In the genomic region with DNA sequence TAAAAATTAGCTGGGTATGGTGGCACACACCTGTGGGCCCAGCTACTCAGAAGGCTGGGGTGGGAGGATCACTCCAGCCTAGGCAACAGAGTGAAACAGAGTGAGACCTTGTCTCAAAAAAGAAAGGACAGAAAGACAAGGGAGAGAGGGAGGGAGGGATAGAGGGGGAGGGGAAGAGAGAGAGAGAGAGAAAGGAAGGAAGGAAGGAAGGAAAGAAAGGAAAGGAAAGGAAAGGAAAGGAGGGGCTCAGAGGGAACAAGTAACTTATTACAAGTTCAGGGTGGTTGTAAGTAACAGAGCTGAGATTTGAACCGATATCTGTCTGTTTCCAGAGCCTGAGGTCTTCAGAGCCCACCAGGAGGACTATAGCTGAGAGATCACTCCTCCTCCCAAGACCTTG, we compare ENCODE assay signal across 17 cellular contexts. TPM values are rescaled to one million over a fixed set of nuclear protein-coding genes. Genes with fewer than 3 reads are reported as not detected.
DNase-seq lines count a peak whose midpoint lies in the region; ATAC-seq and TF ChIP-seq lines count a peak whose summit lies in the region.
"Had no signal": no experiment of that assay in that cellular context is flagged by ENCODE, and none has a peak within 500 bp of the region (broad histone marks: within the 10 kb centered on the region; RNA-seq: fewer than 3 reads in every experiment).

No MANE protein-coding gene starts in this region.

- peak overlapping the region; percentile 97 for H3K27ac ChIP-seq in fibroblast of lung (ENCODE audit: insufficient read depth, low read length)
- peak overlapping the region; percentile 88 to 95 (median 94) for H3K27ac ChIP-seq in sigmoid colon

- peak overlapping the region; percentile 85 for H3K4me2 ChIP-seq in fibroblast of lung (ENCODE audit: extremely low read depth, insufficient read depth, low read length)

- WGBS in sigmoid colon, 2 donors, result 100% methylated on average over 1 of the region's 1 CpG

- TF ChIP-seq CTCF in AG09309 (IDR thresholded peaks at IDR 0.05; ENCODE audit: control insufficient read depth, insufficient read depth, low read depth, low read length, missing control alignments) (no peak), fibroblast of lung (conservative IDR thresholded peaks at IDR 0.05 in 1 of 2, IDR thresholded peaks at IDR 0.05 in 1 of 2; ENCODE audit: low read depth in 1 of 2, low read length in 2 of 2) (no peak), sigmoid colon (IDR thresholded peaks at IDR 0.05) (no peak)

- H3K4me1 ChIP-seq in NT2/D1 (ENCODE audit: insufficient read depth, insufficient read length), result peaks cover 44% of the 10 kb centered on the region
- peaks cover 43% of the 10 kb centered on the region for H3K4me1 ChIP-seq in fibroblast of lung (ENCODE audit: control insufficient read depth, extremely low read depth, insufficient read depth, low read length)
- peaks cover 0 to 53% (median 46%) of the 10 kb centered on the region in 4 donors for H3K4me1 ChIP-seq in sigmoid colon

- TF ChIP-seq POLR2A in sigmoid colon (IDR thresholded peaks at IDR 0.05), result no peak

- no peaks in the 10 kb centered on the region for H3K27me3 ChIP-seq in NT2/D1 (ENCODE audit: insufficient read depth, insufficient read length)
- H3K27me3 ChIP-seq in fibroblast of lung (ENCODE audit: control insufficient read depth, insufficient read depth, low read length), result no peaks in the 10 kb centered on the region
- H3K27me3 ChIP-seq in sigmoid colon, result no peaks in the 10 kb centered on the region

- peaks cover 89% of the 10 kb centered on the region for H3K36me3 ChIP-seq in NT2/D1 (ENCODE audit: insufficient read depth, insufficient read length, low read length)
- peaks cover 20% of the 10 kb centered on the region for H3K36me3 ChIP-seq in fibroblast of lung (ENCODE audit: control insufficient read depth, insufficient read depth, low read length)
- H3K36me3 ChIP-seq in sigmoid colon, result peaks cover 12 to 67% (median 30%) of the 10 kb centered on the region in 4 donors

- no peak for TF ChIP-seq EP300 in sigmoid colon (IDR thresholded peaks at IDR 0.05)

- intact Hi-C loops in sigmoid colon (cut with DNase I), result no loop called here

- peaks cover 65% of the 10 kb centered on the region for H3K79me2 ChIP-seq in fibroblast of lung (ENCODE audit: control insufficient read depth, insufficient read depth, low read length)

- H3K9ac ChIP-seq in NT2/D1 (ENCODE audit: insufficient read length, low read depth), result peak overlapping the region; percentile 21
- H3K9ac ChIP-seq in fibroblast of lung (ENCODE audit: insufficient read depth, low read length), result no peak overlapping the region

- H3K9me3 ChIP-seq in NT2/D1 (ENCODE audit: insufficient read depth, low read length) (no peaks in the 10 kb centered on the region), fibroblast of lung (ENCODE audit: control insufficient read depth, insufficient read depth, low read depth, low read length) (no peaks in the 10 kb centered on the region), sigmoid colon (no peaks in the 10 kb centered on the region)
- H3K9me3 ChIP-seq: thoracic aorta had no signal

- H3K4me3 ChIP-seq in AG09309 (ENCODE audit: control insufficient read depth, low read depth, low read length), result peak overlapping the region; percentile 38
- H3K4me3 ChIP-seq in NT2/D1 (ENCODE audit: insufficient read length, low read depth), result no peak overlapping the region
- H3K4me3 ChIP-seq in fibroblast of lung (replicated peaks in 1 of 4; ENCODE audit: control extremely low read depth in 1 of 4, insufficient read depth in 1 of 4, low read depth in 3 of 4, low read length in 4 of 4), result peak overlapping the region in 2 of 4 experiments; percentile 14 to 47
- no peak overlapping the region for H3K4me3 ChIP-seq in sigmoid colon
- H3K4me3 ChIP-seq: thoracic aorta had no signal

- DNase-seq in AG09309 (ENCODE audit: low read depth) (no peak), NT2/D1 (ENCODE audit: low read depth, low spot score) (no peak), fibroblast of lung (ENCODE audit: low read depth in 2 of 2) (no peak), sigmoid colon (no peak), NCI-H226 (no peak), nucleus accumbens (lab: John Stamatoyannopoulos, UW) (no peak), Kasumi-1 (lab: John Stamatoyannopoulos, UW) (no peak)
- DNase-seq: activated CD8-positive, alpha-beta memory T cell treated with anti-CD3 and anti-CD28 coated beads for 24 hours; activated gamma-delta T cell; C1 segment of cervical spinal cord; effector CD4-positive, alpha-beta T cell; naive thymus-derived CD8-positive, alpha-beta T cell; NCI-H2029 treated with DMSO at 0.1 percent for 48 hours; SIG-M5; stimulated activated CD4-positive, alpha-beta T cell treated with anti-CD3 and anti-CD28 coated beads, Interleukin-12 subunit alpha, Interleukin-12 subunit beta, amount 100 ng/mL, for 4 hours had no signal

- no peak overlapping the region for H2AFZ ChIP-seq in fibroblast of lung (ENCODE audit: low read length)

- ATAC-seq in HG02981 (IDR thresholded peaks at IDR 0.05; ENCODE audit: unreplicated experiment), result no peak
- ATAC-seq: naive thymus-derived CD8-positive, alpha-beta T cell had no signal

- H4K20me1 ChIP-seq in fibroblast of lung (ENCODE audit: control insufficient read depth, extremely low read depth, insufficient read depth, low read length), result no peaks in the 10 kb centered on the region

RNA-seq across cellular contexts. Expression of a gene that starts 8.3 kb away (rescaled TPM):
- total RNA-seq in fibroblast of lung (8.2 and 16.8 TPM in 2 replicates), sigmoid colon (10 to 100 TPM; 15.3 to 34.3 (median 22.7) TPM)
- polyA plus RNA-seq in fibroblast of lung (21.7 and 26.9 TPM in 2 replicates), sigmoid colon (10 to 100 TPM in 1 of 3 donors, 1 to 10 TPM in 2; 1.8 to 14.0 (median 4.2) TPM)
- polyA plus RNA-seq in fibroblast of lung (2012), result 23.6 and 25.6 TPM in 2 replicates
- polyA minus RNA-seq in fibroblast of lung (ENCODE audit: low replicate concordance), result 18.8 and 22.0 TPM in 2 replicates

RNA-seq across cellular contexts. Expression of a gene that starts 13.2 kb away (rescaled TPM):
- total RNA-seq in fibroblast of lung, result 4,386 and 6,255 TPM in 2 replicates
- 8,983 and 11,838 TPM in 2 replicates for polyA plus RNA-seq in fibroblast of lung
- 8,065 and 9,561 TPM in 2 replicates for polyA plus RNA-seq in fibroblast of lung (2012)
- 22,076 and 22,226 TPM in 2 replicates for polyA minus RNA-seq in fibroblast of lung (ENCODE audit: low replicate concordance)
- total RNA-seq in sigmoid colon, result 1,000 to 10,000 TPM; 1,653 to 2,501 (median 2,098) TPM
- 1,000 to 10,000 TPM; 2,564 to 3,219 (median 3,101) TPM for polyA plus RNA-seq in sigmoid colon

RNA-seq across cellular contexts. Expression of a gene that starts 20.5 kb away (rescaled TPM):
- 11.7 and 13.9 TPM in 2 replicates for total RNA-seq in fibroblast of lung
- 26.1 and 47.8 TPM in 2 replicates for polyA plus RNA-seq in fibroblast of lung
- 18.6 and 34.5 TPM in 2 replicates for polyA plus RNA-seq in fibroblast of lung (2012)
- polyA minus RNA-seq in fibroblast of lung (ENCODE audit: low replicate concordance), result 77.1 and 94.1 TPM in 2 replicates
- total RNA-seq in sigmoid colon, result 10 to 100 TPM in 3 of 4 donors, 1 to 10 TPM in 1; 6.1 to 30.1 (median 23.2) TPM
- 10 to 100 TPM in 1 of 3 donors, 1 to 10 TPM in 2; 6.2 to 39.2 (median 7.8) TPM for polyA plus RNA-seq in sigmoid colon

RNA-seq across cellular contexts. Expression of a gene that starts 53.7 kb away (rescaled TPM):
- total RNA-seq in fibroblast of lung, result 18.7 and 42.3 TPM in 2 replicates
- 17.2 and 50.9 TPM in 2 replicates for polyA plus RNA-seq in fibroblast of lung
- 16.7 and 45.5 TPM in 2 replicates for polyA plus RNA-seq in fibroblast of lung (2012)
- polyA minus RNA-seq in fibroblast of lung (ENCODE audit: low replicate concordance), result 32.1 and 176 TPM in 2 replicates
- 10 to 100 TPM; 11.8 to 89.5 (median 12.6) TPM for total RNA-seq in sigmoid colon
- 10 to 100 TPM in 2 of 3 donors, 1 to 10 TPM in 1; 9.0 to 35.8 (median 13.6) TPM for polyA plus RNA-seq in sigmoid colon

RNA-seq across cellular contexts. Expression of a gene that starts 54.5 kb away (rescaled TPM):
- total RNA-seq in fibroblast of lung (118 and 142 TPM in 2 replicates), sigmoid colon (100 to 1,000 TPM in 2 of 4 donors, 10 to 100 TPM in 2; 52.9 to 113 (median 92.1) TPM)
- polyA plus RNA-seq in fibroblast of lung (120 and 166 TPM in 2 replicates), sigmoid colon (100 to 1,000 TPM; 119 to 142 (median 135) TPM)
- 242 and 298 TPM in 2 replicates for polyA plus RNA-seq in fibroblast of lung (2012)
- 10.5 and 16.3 TPM in 2 replicates for polyA minus RNA-seq in fibroblast of lung (ENCODE audit: low replicate concordance)
